Comparison of ENCODE assay signal across 12 cellular contexts in genomic region chr3:149547413-149547812, GRCh38.
DNase-seq lines count a peak whose midpoint lies in the region; ATAC-seq and TF ChIP-seq lines count a peak whose summit lies in the region.
"Had no signal": no experiment of that assay in that cellular context is flagged by ENCODE, and none has a peak within 500 bp of the region (broad histone marks: within the 10 kb centered on the region; RNA-seq: fewer than 3 reads in every experiment).

No MANE protein-coding gene starts in this region.

- H3K27me3 Mint-ChIP-seq in neural crest cell (ENCODE audit: low read depth), result no peaks in the 10 kb centered on the region

- H3K27me3 ChIP-seq in ascending aorta (no peaks in the 10 kb centered on the region), heart left ventricle (no peaks in the 10 kb centered on the region), uterus (no peaks in the 10 kb centered on the region)

- H3K4me1 ChIP-seq in ascending aorta, result peaks cover 6 to 29% of the 10 kb centered on the region in 2 donors
- H3K4me1 ChIP-seq in heart left ventricle, result peaks cover 0 to 49% (median 14%) of the 10 kb centered on the region in 12 donors
- no peaks in the 10 kb centered on the region for H3K4me1 ChIP-seq in uterus

- TF ChIP-seq POLR2A in heart left ventricle (IDR thresholded peaks at IDR 0.05) (no peak), uterus (IDR thresholded peaks at IDR 0.05) (no peak)

- peak; percentile 62 to 71 (median 66) for ATAC-seq in heart left ventricle
- ATAC-seq: stimulated activated naive CD8-positive, alpha-beta T cell treated with anti-CD3 and anti-CD28 coated beads, Interleukin-15, Interleukin-2, amounts not matched to agents 100 U/mL and 50 U/mL, for 24 hours; T-helper 17 cell had no signal

- H3K36me3 ChIP-seq in ascending aorta, result no peaks in the 10 kb centered on the region
- H3K36me3 ChIP-seq in heart left ventricle, result peaks cover 0 to 3% (median 0%) of the 10 kb centered on the region in 9 donors
- H3K36me3 ChIP-seq in uterus, result no peaks in the 10 kb centered on the region

- H3K27ac ChIP-seq in ascending aorta (peak overlapping the region; percentile 89 to 92), heart left ventricle (peak overlapping the region; percentile 25 to 83 (median 64)), uterus (peak overlapping the region; percentile 76 to 80)

- H3K9me3 ChIP-seq in ascending aorta, result no peaks in the 10 kb centered on the region
- no peaks in the 10 kb centered on the region for H3K9me3 ChIP-seq in heart left ventricle
- no peaks in the 10 kb centered on the region for H3K9me3 ChIP-seq in uterus

- H3K4me3 ChIP-seq in ascending aorta (peak overlapping the region; percentile 22 to 42), heart left ventricle (peak overlapping the region in 1 of 12 donors; percentile 28), uterus (no peak overlapping the region), foreskin fibroblast (ENCODE audit: low read depth in 1 of 2, low read length in 2 of 2) (no peak overlapping the region)

- H3K4me3 Mint-ChIP-seq in neural crest cell, result no peak overlapping the region
- H3K4me3 Mint-ChIP-seq: activated CD4-positive, alpha-beta memory T cell treated with anti-CD3 and anti-CD28 coated beads, Interleukin-2, amount 10 ng/mL, durations not matched to agents 7 days and 5 days; T-helper 17 cell had no signal

- intact Hi-C loops in ascending aorta (cut with DNase I), result no loop called here
- intact Hi-C loops in heart left ventricle (cut with DNase I), result no loop called here
- intact Hi-C loops in uterus (cut with DNase I; ENCODE audit: low total_unique reads), result no loop called here

- DNase-seq in ascending aorta (ENCODE audit: low spot score in 2 of 2) (peak in 1 of 2 donors; percentile 91), heart left ventricle (peak in 4 of 5 donors; percentile 66 to 79 (median 70)), neural crest cell (ENCODE audit: low read depth, low spot score) (no peak), uterus (peak; percentile 92 to 93), foreskin fibroblast (no peak), NCI-H1694 (lab: John Stamatoyannopoulos, UW) (no peak)
- no peak for DNase-seq in activated effector memory CD4-positive, alpha-beta T cell treated with anti-CD3 and anti-CD28 coated beads, Interleukin-2, amount 50 U/mL, for 16 hours
- DNase-seq: activated CD4-positive, alpha-beta memory T cell treated with anti-CD3 and anti-CD28 coated beads, Interleukin-2, amount 10 ng/mL, durations not matched to agents 7 days and 5 days; DMS79 treated with DMSO at 0.1 percent for 48 hours; NCI-H1694 treated with DMSO at 0.1 percent for 48 hours; stimulated activated naive CD8-positive, alpha-beta T cell treated with anti-CD3 and anti-CD28 coated beads, Interleukin-15, Interleukin-2, amounts not matched to agents 100 U/mL and 50 U/mL, for 24 hours; T-helper 17 cell had no signal

- peak overlapping the region; percentile 69 for H3K27ac Mint-ChIP-seq in neural crest cell (ENCODE audit: unreplicated experiment)
- H3K27ac Mint-ChIP-seq: activated CD4-positive, alpha-beta memory T cell treated with anti-CD3 and anti-CD28 coated beads, Interleukin-2, amount 10 ng/mL, durations not matched to agents 7 days and 5 days; T-helper 17 cell had no signal

- WGBS in heart left ventricle, 4 donors, result 53 to 58% (median 56%) methylated on average over 9 of the region's 9 CpGs

- peaks cover 8% of the 10 kb centered on the region for H3K36me3 Mint-ChIP-seq in neural crest cell (ENCODE audit: low read depth)

- H3K9me3 Mint-ChIP-seq in neural crest cell, result no peaks in the 10 kb centered on the region
- H3K9me3 Mint-ChIP-seq: activated CD4-positive, alpha-beta memory T cell treated with anti-CD3 and anti-CD28 coated beads, Interleukin-2, amount 10 ng/mL, durations not matched to agents 7 days and 5 days had no signal

- TF ChIP-seq CTCF in ascending aorta (IDR thresholded peaks at IDR 0.05), result no peak
- TF ChIP-seq CTCF in heart left ventricle (IDR thresholded peaks at IDR 0.05), result no peak
- TF ChIP-seq CTCF in neural crest cell (conservative IDR thresholded peaks at IDR 0.05), result no peak
- TF ChIP-seq CTCF in uterus (IDR thresholded peaks at IDR 0.05), result no peak
- TF ChIP-seq CTCF in foreskin fibroblast (IDR thresholded peaks at IDR 0.05; ENCODE audit: low read depth, low read length), result no peak

- peaks cover 63% of the 10 kb centered on the region for H3K4me1 Mint-ChIP-seq in neural crest cell
- H3K4me1 Mint-ChIP-seq: activated CD4-positive, alpha-beta memory T cell treated with anti-CD3 and anti-CD28 coated beads, Interleukin-2, amount 10 ng/mL, durations not matched to agents 7 days and 5 days; T-helper 17 cell had no signal

Comparison
In these comparisons a context has a peak if more than half of its experiments do, and no peak if none do; other contexts are left out.
1. DNase-seq: peak in heart left ventricle (4 of 5) and uterus (2 of 2); none in neural crest cell (single experiment), activated effector memory CD4-positive, alpha-beta T cell treated with anti-CD3 and anti-CD28 coated beads, Interleukin-2, amount 50 U/mL, for 16 hours (single experiment), foreskin fibroblast (0 of 2) and NCI-H1694 (single experiment).
2. H3K4me3 ChIP-seq: peak in ascending aorta (2 of 2); none in uterus (0 of 2) and foreskin fibroblast (0 of 2).
3. Peak in every context shown above with its lines, with median percentiles within 50 percentile points of each other: H3K27ac ChIP-seq.